Comparison of ENCODE assay signal across 1 cellular context in genomic region chr6:155498370-155498769, GRCh38.
TF ChIP-seq lines count a peak whose summit lies in the region.

No MANE protein-coding gene starts in this region.

TF ChIP-seq in HCT116, 20 proteins besides CTCF, POLR2A, EP300 and RAD21 (continued from another document):
- TF ChIP-seq EGR1 (IDR thresholded peaks at IDR 0.05; ENCODE audit: low read depth) = no peak
- TF ChIP-seq, protein P1, sequence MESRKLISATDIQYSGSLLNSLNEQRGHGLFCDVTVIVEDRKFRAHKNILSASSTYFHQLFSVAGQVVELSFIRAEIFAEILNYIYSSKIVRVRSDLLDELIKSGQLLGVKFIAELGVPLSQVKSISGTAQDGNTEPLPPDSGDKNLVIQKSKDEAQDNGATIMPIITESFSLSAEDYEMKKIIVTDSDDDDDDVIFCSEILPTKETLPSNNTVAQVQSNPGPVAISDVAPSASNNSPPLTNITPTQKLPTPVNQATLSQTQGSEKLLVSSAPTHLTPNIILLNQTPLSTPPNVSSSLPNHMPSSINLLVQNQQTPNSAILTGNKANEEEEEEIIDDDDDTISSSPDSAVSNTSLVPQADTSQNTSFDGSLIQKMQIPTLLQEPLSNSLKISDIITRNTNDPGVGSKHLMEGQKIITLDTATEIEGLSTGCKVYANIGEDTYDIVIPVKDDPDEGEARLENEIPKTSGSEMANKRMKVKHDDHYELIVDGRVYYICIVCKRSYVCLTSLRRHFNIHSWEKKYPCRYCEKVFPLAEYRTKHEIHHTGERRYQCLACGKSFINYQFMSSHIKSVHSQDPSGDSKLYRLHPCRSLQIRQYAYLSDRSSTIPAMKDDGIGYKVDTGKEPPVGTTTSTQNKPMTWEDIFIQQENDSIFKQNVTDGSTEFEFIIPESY (IDR thresholded peaks at IDR 0.05; ENCODE audit: extremely low read depth, insufficient replicate concordance, low read length) = no peak
- TF ChIP-seq TCF7L2 (IDR thresholded peaks at IDR 0.05; ENCODE audit: borderline replicate concordance, extremely low read depth, insufficient read depth, insufficient read length) = no peak
- no peak for TF ChIP-seq CBX3 (IDR thresholded peaks at IDR 0.05; ENCODE audit: low read depth)
- no peak for TF ChIP-seq JUND (IDR thresholded peaks at IDR 0.05)
- no peak for TF ChIP-seq ZFX (IDR thresholded peaks at IDR 0.05)
- no peak for TF ChIP-seq MAX (IDR thresholded peaks at IDR 0.05)
- TF ChIP-seq FOSL1 (IDR thresholded peaks at IDR 0.05; ENCODE audit: low read depth) = no peak
- TF ChIP-seq SIN3A (IDR thresholded peaks at IDR 0.05; ENCODE audit: low read depth) = no peak
- no peak for TF ChIP-seq POLR2AphosphoS5 (IDR thresholded peaks at IDR 0.05; ENCODE audit: low read depth, low read length)
- TF ChIP-seq SP1 (IDR thresholded peaks at IDR 0.05; ENCODE audit: low read depth) = no peak
- TF ChIP-seq YY1 (IDR thresholded peaks at IDR 0.05; ENCODE audit: extremely low read depth, insufficient replicate concordance, low read depth, low read length) = no peak
- no peak for TF ChIP-seq ELF1 (IDR thresholded peaks at IDR 0.05; ENCODE audit: borderline replicate concordance, low read depth)
- TF ChIP-seq EZH2phosphoT487 (IDR thresholded peaks at IDR 0.05; ENCODE audit: borderline replicate concordance) = no peak
- TF ChIP-seq EZH2 (IDR thresholded peaks at IDR 0.05) = no peak
- TF ChIP-seq ZNF274 (IDR thresholded peaks at IDR 0.05; ENCODE audit: low read depth, low read length) = no peak
